Comparison of ENCODE assay signal across 34 cellular contexts in genomic region chr1:213727853-213728592, GRCh38.
"Had no signal": no experiment of that assay in that cellular context is flagged by ENCODE, and none has a peak within 500 bp of the region (broad histone marks: within the 10 kb centered on the region; RNA-seq: fewer than 3 reads in every experiment).

No MANE protein-coding gene starts in this region.

- H3K27me3 Mint-ChIP-seq: activated CD4-positive, alpha-beta memory T cell treated with anti-CD3 and anti-CD28 coated beads, Interleukin-2, amount 10 ng/mL, durations not matched to agents 7 days and 5 days; activated CD4-positive, alpha-beta T cell treated with anti-CD3 and anti-CD28 coated beads, Interleukin-2, amount 10 ng/mL, durations not matched to agents 7 days and 5 days; activated T-cell treated with anti-CD3 and anti-CD28 coated beads, Interleukin-2, amount 50 U/mL, for 24 hours; effector memory CD8-positive, alpha-beta T cell; T-helper 17 cell had no signal

- H3K27ac Mint-ChIP-seq: activated CD4-positive, alpha-beta memory T cell treated with anti-CD3 and anti-CD28 coated beads, Interleukin-2, amount 10 ng/mL, durations not matched to agents 7 days and 5 days; activated CD4-positive, alpha-beta T cell treated with anti-CD3 and anti-CD28 coated beads, Interleukin-2, amount 10 ng/mL, durations not matched to agents 7 days and 5 days; activated naive CD8-positive, alpha-beta T cell; activated T-cell treated with anti-CD3 and anti-CD28 coated beads, Interleukin-2, amount 50 U/mL, for 24 hours; activated T-cell treated with anti-CD3 and anti-CD28 coated beads, Interleukin-2, amount 50 U/mL, for 72 hours; effector memory CD8-positive, alpha-beta T cell; T-helper 17 cell; T-helper 2 cell treated with Interferon-gamma antibody and Interleukin-4, amounts not matched to agents 5 μg/mL and 100 μg/mL, for 36 hours had no signal

- FAIRE-seq: astrocyte, colon, endometrium, endothelial cell of umbilical vein had no signal

- H3K9me3 ChIP-seq: esophagus squamous epithelium had no signal

- H3K4me1 Mint-ChIP-seq: activated CD4-positive, alpha-beta memory T cell treated with anti-CD3 and anti-CD28 coated beads, Interleukin-2, amount 10 ng/mL, durations not matched to agents 7 days and 5 days; activated CD4-positive, alpha-beta T cell treated with anti-CD3 and anti-CD28 coated beads, Interleukin-2, amount 10 ng/mL, durations not matched to agents 7 days and 5 days; T-helper 17 cell had no signal

- H3K27me3 ChIP-seq: brain microvascular endothelial cell, esophagus squamous epithelium, gastroesophageal sphincter had no signal

- H3K4me3 ChIP-seq: esophagus squamous epithelium, gastroesophageal sphincter had no signal

- H3K36me3 ChIP-seq: brain microvascular endothelial cell, esophagus squamous epithelium, gastroesophageal sphincter, WERI-Rb-1 had no signal

- H3K9me3 Mint-ChIP-seq: activated CD4-positive, alpha-beta memory T cell treated with anti-CD3 and anti-CD28 coated beads, Interleukin-2, amount 10 ng/mL, durations not matched to agents 7 days and 5 days; T-helper 2 cell treated with Interferon-gamma antibody and Interleukin-4, amounts not matched to agents 5 μg/mL and 100 μg/mL, for 36 hours had no signal

- ATAC-seq: activated T-cell treated with anti-CD3 and anti-CD28 coated beads, Interleukin-2, amount 50 U/mL, for 72 hours; effector memory CD8-positive, alpha-beta T cell; gastroesophageal sphincter; T-helper 17 cell had no signal

- H3K36me3 Mint-ChIP-seq: activated naive CD8-positive, alpha-beta T cell had no signal

- H3K27ac ChIP-seq: brain microvascular endothelial cell, epithelial cell of prostate, esophagus squamous epithelium, gastroesophageal sphincter, WERI-Rb-1 had no signal

- H3K4me3 Mint-ChIP-seq: activated CD4-positive, alpha-beta memory T cell treated with anti-CD3 and anti-CD28 coated beads, Interleukin-2, amount 10 ng/mL, durations not matched to agents 7 days and 5 days; activated CD4-positive, alpha-beta T cell treated with anti-CD3 and anti-CD28 coated beads, Interleukin-2, amount 10 ng/mL, durations not matched to agents 7 days and 5 days; activated naive CD8-positive, alpha-beta T cell; activated T-cell treated with anti-CD3 and anti-CD28 coated beads, Interleukin-2, amount 50 U/mL, for 24 hours; activated T-cell treated with anti-CD3 and anti-CD28 coated beads, Interleukin-2, amount 50 U/mL, for 72 hours; effector memory CD8-positive, alpha-beta T cell; T-helper 17 cell; T-helper 2 cell treated with Interferon-gamma antibody and Interleukin-4, amounts not matched to agents 5 μg/mL and 100 μg/mL, for 36 hours had no signal

- DNase-seq: activated CD4-positive, alpha-beta memory T cell treated with anti-CD3 and anti-CD28 coated beads, Interleukin-2, amount 10 ng/mL, durations not matched to agents 7 days and 5 days; activated CD4-positive, alpha-beta T cell treated with anti-CD3 and anti-CD28 coated beads for 4 hours; activated CD4-positive, alpha-beta T cell treated with anti-CD3 and anti-CD28 coated beads, Interleukin-2, amount 10 ng/mL, durations not matched to agents 7 days and 5 days; activated CD4-positive, alpha-beta T cell treated with anti-CD3 and anti-CD28 coated beads, Interleukin-2, amount 50 U/mL, for 4 hours; activated CD4-positive, CD25-positive, alpha-beta regulatory T cell; activated CD4-positive, CD25-positive, alpha-beta regulatory T cell treated with anti-CD3 and anti-CD28 coated beads, Interleukin-2, amount 50 U/mL, for 72 hours; activated CD8-positive, alpha-beta memory T cell treated with anti-CD3 and anti-CD28 coated beads, Interleukin-2, amount 50 U/mL, for 48 hours; activated gamma-delta T cell treated with Interleukin-2 at 50 U/mL for 16 hours; activated naive CD4-positive, alpha-beta T cell treated with anti-CD3 and anti-CD28 coated beads, Interleukin-2, amount 50 U/mL, for 16 hours; activated naive CD4-positive, alpha-beta T cell treated with Interleukin-2 at 50 U/mL for 16 hours; activated T-cell treated with anti-CD3 and anti-CD28 coated beads for 4 hours; activated T-cell treated with anti-CD3 and anti-CD28 coated beads, Interleukin-2, amount 50 U/mL, for 24 hours; activated T-cell treated with anti-CD3 and anti-CD28 coated beads, Interleukin-2, amount 50 U/mL, for 72 hours; amniotic stem cell; anterior cingulate cortex; brain microvascular endothelial cell; cortex of kidney; dermis blood vessel endothelial cell; effector CD4-positive, alpha-beta T cell; effector memory CD8-positive, alpha-beta T cell; esophagus squamous epithelium; foreskin melanocyte; T-helper 1 cell; T-helper 17 cell; T1000; WERI-Rb-1 had no signal
